In genomic region chrX:7996414-7996813, GRCh38 we compare ENCODE assay signal across 8 cellular contexts.
DNase-seq lines count a peak whose midpoint lies in the region; ATAC-seq and TF ChIP-seq lines count a peak whose summit lies in the region.

No MANE protein-coding gene starts in this region.

- no peaks in the 10 kb centered on the region for H3K27me3 ChIP-seq in AG04450 (ENCODE audit: control insufficient read depth, insufficient read depth, low read length)

- H3K9me3 ChIP-seq in AG04450 (ENCODE audit: control insufficient read depth, insufficient read depth, low read length): no peaks in the 10 kb centered on the region

- H3K27me3 Mint-ChIP-seq in nephron (ENCODE audit: low read depth): no peaks in the 10 kb centered on the region

- H3K4me1 Mint-ChIP-seq in nephron: peaks cover 2% of the 10 kb centered on the region

- no peak overlapping the region for H3K27ac Mint-ChIP-seq in nephron

- H3K4me3 ChIP-seq in AG04450 (ENCODE audit: low read depth, low read length): no peak overlapping the region

- ATAC-seq in HG03442 (IDR thresholded peaks at IDR 0.05; ENCODE audit: unreplicated experiment) (peak; percentile 50), GM19023 (IDR thresholded peaks at IDR 0.05; ENCODE audit: unreplicated experiment) (no peak)

- no peaks in the 10 kb centered on the region for H3K36me3 Mint-ChIP-seq in nephron (ENCODE audit: low read depth)

- intact Hi-C loops in posterior vena cava (cut with DNase I): loop anchor here (2.0 to 10.0 kb wide), 2 partner anchors 742 to 818 kb away; no protein-coding TSS in a partner anchor

- H3K4me3 Mint-ChIP-seq in nephron: no peak overlapping the region

- TF ChIP-seq CTCF in AG04450 (IDR thresholded peaks at IDR 0.05; ENCODE audit: low read depth, low read length) (peak; percentile 50), nephron (IDR thresholded peaks at IDR 0.05; ENCODE audit: unreplicated experiment in 3 of 3) (peak; percentile 70 to 82 (median 80))

- CTCF ChIA-PET in AG04450 (lab: Charles Lee): interaction anchor here (1.2 to 2.3 kb wide), 3 partner anchors 12 to 742 kb away, joined by 3 to 23 read pairs (median 5); no protein-coding TSS in a partner anchor

- DNase-seq in AG04450 (ENCODE audit: low read depth, low spot score) (no peak), ELF-1 (ENCODE audit: low read depth, low spot score) (peak; percentile 31), RKO (ENCODE audit: low spot score) (peak; percentile 61), posterior vena cava (ENCODE audit: low spot score) (no peak)
- peak; percentile 2 for DNase-seq in effector CD8-positive, alpha-beta T cell (lab: John Stamatoyannopoulos, UW)

- POLR2A ChIA-PET in AG04450 (lab: Yijun Ruan, JAX): no interaction called here

- H3K27ac ChIP-seq in AG04450 (ENCODE audit: low read depth, low read length): no peak overlapping the region

- no peaks in the 10 kb centered on the region for H3K9me3 Mint-ChIP-seq in nephron

Comparison
In these comparisons a context has a peak if more than half of its experiments do, and no peak if none do; other contexts are left out.
1. DNase-seq: peak in ELF-1 (single experiment), RKO (single experiment) and effector CD8-positive, alpha-beta T cell (single experiment); none in AG04450 (single experiment) and posterior vena cava (single experiment).